Comparison of ENCODE assay signal across 8 cellular contexts in genomic region chr4:2934077-2934812, GRCh38. TPM values are rescaled to one million over a fixed set of nuclear protein-coding genes. Genes with fewer than 3 reads are reported as not detected.
DNase-seq lines count a peak whose midpoint lies in the region; TF ChIP-seq lines count a peak whose summit lies in the region.

No MANE protein-coding gene starts in this region.

- H3K27ac ChIP-seq in WERI-Rb-1 (peak overlapping the region; percentile 51), testis (peak overlapping the region; percentile 63 to 81)
- H3K27ac ChIP-seq in effector memory CD4-positive, alpha-beta T cell (ENCODE audit: insufficient read depth, low read length, poor library complexity, severe bottlenecking), result peak overlapping the region; percentile 90

- WGBS in testis, 2 donors, result 0 to 2% methylated on average over 3 to 23 of the region's 93 CpGs

- peak; percentile 68 for DNase-seq in AG10803 (ENCODE audit: low read depth)
- peak; percentile 23 for DNase-seq in HT-29 (ENCODE audit: low spot score)
- DNase-seq in WERI-Rb-1, result no peak
- peak; percentile 33 to 49 (median 40) for DNase-seq in effector memory CD4-positive, alpha-beta T cell
- peak; percentile 57 for DNase-seq in testis
- DNase-seq in NCI-H2196 (lab: John Stamatoyannopoulos, UW; ENCODE audit: unreplicated experiment), result no peak
- no peak for DNase-seq in HCEC 1CT

- H3K36me3 ChIP-seq in WERI-Rb-1 (peaks cover 64% of the 10 kb centered on the region), testis (ENCODE audit: low read depth, missing control alignments) (no peaks in the 10 kb centered on the region)
- H3K36me3 ChIP-seq in effector memory CD4-positive, alpha-beta T cell (ENCODE audit: control insufficient read depth, insufficient read depth, low read length), result peaks cover 26% of the 10 kb centered on the region

- peak overlapping the region; percentile 84 for H3K4me3 ChIP-seq in AG10803 (ENCODE audit: low read length)
- H3K4me3 ChIP-seq in WERI-Rb-1 (ENCODE audit: low read depth, low read length), result peak overlapping the region; percentile 86
- H3K4me3 ChIP-seq in effector memory CD4-positive, alpha-beta T cell (ENCODE audit: insufficient read depth, low read depth, low read length, poor library complexity, severe bottlenecking), result peak overlapping the region; percentile 97
- H3K4me3 ChIP-seq in mononuclear cell (ENCODE audit: low read length), result peak overlapping the region; percentile 89
- H3K4me3 ChIP-seq in testis, result peak overlapping the region; percentile 90 to 97

- no peak for TF ChIP-seq POLR2A in testis (IDR thresholded peaks at IDR 0.05)

- TF ChIP-seq CTCF in AG10803 (conservative IDR thresholded peaks at IDR 0.05; ENCODE audit: low read length) (no peak), WERI-Rb-1 (IDR thresholded peaks at IDR 0.05; ENCODE audit: low read depth, low read length) (no peak), testis (IDR thresholded peaks at IDR 0.05) (no peak)

- H3K9me3 ChIP-seq in WERI-Rb-1 (ENCODE audit: severe bottlenecking), result no peaks in the 10 kb centered on the region
- H3K9me3 ChIP-seq in effector memory CD4-positive, alpha-beta T cell (ENCODE audit: control insufficient read depth, low read length), result no peaks in the 10 kb centered on the region
- no peaks in the 10 kb centered on the region for H3K9me3 ChIP-seq in mononuclear cell (ENCODE audit: low read depth, low read length)
- no peaks in the 10 kb centered on the region for H3K9me3 ChIP-seq in testis

- no peaks in the 10 kb centered on the region for H3K27me3 ChIP-seq in WERI-Rb-1 (ENCODE audit: insufficient read depth, low read depth, severe bottlenecking)
- no peaks in the 10 kb centered on the region for H3K27me3 ChIP-seq in effector memory CD4-positive, alpha-beta T cell (replicated peaks; ENCODE audit: control insufficient read depth, insufficient read depth, low read length, poor library complexity, severe bottlenecking)
- no peaks in the 10 kb centered on the region for H3K27me3 ChIP-seq in mononuclear cell (ENCODE audit: insufficient read depth, low read length)
- no peaks in the 10 kb centered on the region for H3K27me3 ChIP-seq in testis

- intact Hi-C loops in testis (cut with DNase I; ENCODE audit: low total_unique reads), result loop anchor here (10.0 kb wide), 1 partner anchor 169 kb away; no protein-coding TSS in a partner anchor

- H3K4me1 ChIP-seq in effector memory CD4-positive, alpha-beta T cell (ENCODE audit: control insufficient read depth, insufficient read depth, low read length, poor library complexity, severe bottlenecking), result peaks cover 59% of the 10 kb centered on the region
- peaks cover 55% of the 10 kb centered on the region for H3K4me1 ChIP-seq in mononuclear cell (ENCODE audit: insufficient read depth, low read length)
- H3K4me1 ChIP-seq in testis, result peaks cover 13% of the 10 kb centered on the region

RNA-seq across cellular contexts. Expression of gene NOP14, which starts 29.0 kb away (rescaled TPM):
- total RNA-seq in HT-29 (2014; rRNA removed; shearing (Covaris generic)), result 26.2 and 29.2 TPM in 2 replicates
- total RNA-seq in mononuclear cell (17.4 TPM), testis (10 to 100 TPM; 17.4 to 25.4 TPM)
- polyA plus RNA-seq in testis (ENCODE audit: insufficient read depth, low read depth, low replicate concordance), result 15.0 TPM

RNA-seq across cellular contexts. Expression of gene GRK4, which starts 29.1 kb away (rescaled TPM):
- total RNA-seq in HT-29 (2014; rRNA removed; shearing (Covaris generic)), result 2.3 and 3.7 TPM in 2 replicates
- total RNA-seq in mononuclear cell (1.7 TPM), testis (10 to 100 TPM; 33.8 to 73.0 TPM)
- polyA plus RNA-seq in testis (ENCODE audit: insufficient read depth, low read depth, low replicate concordance), result 106 TPM

Comparison
In these comparisons a context has a peak if more than half of its experiments do, and no peak if none do; other contexts are left out.
1. DNase-seq: peak in AG10803 (single experiment), HT-29 (single experiment), effector memory CD4-positive, alpha-beta T cell (3 of 3) and testis (single experiment); none in WERI-Rb-1 (single experiment), NCI-H2196 (single experiment) and HCEC 1CT (single experiment).
2. Peak in every context shown above with its lines, with median percentiles within 50 percentile points of each other: H3K4me3 ChIP-seq and H3K27ac ChIP-seq.